In genomic region chr13:60654405-60654804, GRCh38 we compare ENCODE assay signal across 9 cellular contexts.
A peak's percentile ranks its signal among the peaks of the same experiment; 100 is the strongest.
DNase-seq lines count a peak whose midpoint lies in the region; ATAC-seq and TF ChIP-seq lines count a peak whose summit lies in the region.
"Had no signal": no experiment of that assay in that cellular context is flagged by ENCODE, and none has a peak within 500 bp of the region (broad histone marks: within the 10 kb centered on the region; RNA-seq: fewer than 3 reads in every experiment).

No MANE protein-coding gene starts in this region.

- CTCF ChIA-PET in HEK293T (lab: Yijun Ruan, JAX), result no interaction called here

- ATAC-seq in HG03280 (IDR thresholded peaks at IDR 0.05; ENCODE audit: unreplicated experiment), result no peak
- ATAC-seq in GM21390 (IDR thresholded peaks at IDR 0.05; ENCODE audit: unreplicated experiment), result no peak

- peak; percentile 64 for TF ChIP-seq CTCF in kidney epithelial cell (IDR thresholded peaks at IDR 0.05; ENCODE audit: insufficient read depth, low read length, poor library complexity, severe bottlenecking)

- H3K4me3 ChIP-seq in kidney epithelial cell (ENCODE audit: low read depth, low read length), result no peak overlapping the region
- H3K4me3 ChIP-seq: upper lobe of left lung had no signal

- DNase-seq in AG08395 (ENCODE audit: low spot score) (peak; percentile 13), HEK293T (ENCODE audit: extremely low spot score) (peak; percentile 23), anterior cingulate cortex (lab: John Stamatoyannopoulos, UW) (peak in 37 of 58 donors; percentile 1 to 57 (median 15)), kidney epithelial cell (ENCODE audit: low read depth) (no peak), NCI-H2081 treated with DMSO at 0.1 percent for 48 hours (lab: John Stamatoyannopoulos, UW) (no peak), NCI-H1048 (lab: John Stamatoyannopoulos, UW) (no peak)
- DNase-seq: upper lobe of left lung had no signal

- no peaks in the 10 kb centered on the region for H3K36me3 ChIP-seq in kidney epithelial cell (ENCODE audit: control insufficient read depth, insufficient read depth, low read length)
- H3K36me3 ChIP-seq: upper lobe of left lung had no signal

- POLR2A ChIA-PET in HEK293T (lab: Yijun Ruan, JAX), result no interaction called here

- H3K27me3 ChIP-seq in kidney epithelial cell (ENCODE audit: control insufficient read depth, insufficient read depth, low read length), result no peaks in the 10 kb centered on the region
- H3K27me3 ChIP-seq: upper lobe of left lung had no signal

TF ChIP-seq in HEK293T, 16 proteins besides CTCF, POLR2A, EP300 and RAD21:
- no peak for TF ChIP-seq ELF4 (IDR thresholded peaks at IDR 0.05)
- TF ChIP-seq FOXK2 (IDR thresholded peaks at IDR 0.05), result no peak
- TF ChIP-seq ZNF384 (IDR thresholded peaks at IDR 0.05), result no peak
- TF ChIP-seq L3MBTL2 (conservative IDR thresholded peaks at IDR 0.05), result no peak
- TF ChIP-seq NFRKB (IDR thresholded peaks at IDR 0.05), result no peak
- TF ChIP-seq TARDBP (IDR thresholded peaks at IDR 0.05), result no peak
- no peak for TF ChIP-seq CTBP1 (IDR thresholded peaks at IDR 0.05; ENCODE audit: borderline replicate concordance)

Comparison
In these comparisons a context has a peak if more than half of its experiments do, and no peak if none do; other contexts are left out.
1. DNase-seq: peak in AG08395 (single experiment), HEK293T (single experiment) and anterior cingulate cortex (37 of 58); none in kidney epithelial cell (single experiment), NCI-H2081 treated with DMSO at 0.1 percent for 48 hours (single experiment) and NCI-H1048 (single experiment).